3 cellular contexts compared by ENCODE assay signal in genomic region chr7:2737005-2737743, GRCh38. TPM values are rescaled to one million over a fixed set of nuclear protein-coding genes. Genes with fewer than 3 reads are reported as not detected.
"Had no signal": no experiment of that assay in that cellular context is flagged by ENCODE, and none has a peak within 500 bp of the region (broad histone marks: within the 10 kb centered on the region; RNA-seq: fewer than 3 reads in every experiment).

No MANE protein-coding gene starts in this region.

RNA-seq across cellular contexts. Expression of gene AMZ1, which starts 49.2 kb away (rescaled TPM):
- total RNA-seq: endothelial cell of umbilical vein, foreskin keratinocyte, pulmonary artery endothelial cell had no signal
- polyA plus RNA-seq: endothelial cell of umbilical vein, foreskin keratinocyte had no signal
